ENCODE assay signal across 31 cellular contexts in the genomic region with DNA sequence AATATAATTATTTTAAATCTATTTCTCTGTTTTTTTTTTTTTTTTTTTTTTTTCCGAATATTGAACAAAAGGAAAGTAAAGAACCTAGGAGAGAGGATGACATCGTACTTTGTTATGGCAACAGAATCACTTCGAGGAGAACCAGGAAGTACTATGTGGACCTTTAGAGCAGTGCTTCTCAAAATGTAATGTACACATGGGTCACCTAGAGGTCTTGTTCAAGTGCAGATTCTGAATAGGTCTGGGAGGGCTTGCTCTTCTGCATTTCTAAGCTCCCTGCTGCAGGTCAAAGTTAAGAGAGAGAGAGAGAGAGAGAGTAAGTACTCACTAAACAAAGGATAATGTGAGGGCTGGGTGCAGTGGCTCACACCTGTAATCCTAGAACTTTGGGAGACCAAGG.
"Had no signal": no experiment of that assay in that cellular context is flagged by ENCODE, and none has a peak within 500 bp of the region (broad histone marks: within the 10 kb centered on the region; RNA-seq: fewer than 3 reads in every experiment).

No MANE protein-coding gene starts in this region.

- DNase-seq: activated CD4-positive, alpha-beta T cell treated with anti-CD3 and anti-CD28 coated beads for 1 hour; activated CD8-positive, alpha-beta memory T cell treated with anti-CD3 and anti-CD28 coated beads, Interleukin-2, amount 10 ng/mL, durations not matched to agents 7 days and 5 days; activated CD8-positive, alpha-beta T cell treated with anti-CD3 and anti-CD28 coated beads, Interleukin-2, amount 10 ng/mL, durations not matched to agents 7 days and 5 days; activated naive CD4-positive, alpha-beta T cell treated with Interleukin-2 at 50 U/mL for 16 hours; activated T-cell treated with anti-CD3 and anti-CD28 coated beads, Interleukin-2, amount 50 U/mL, for 72 hours; anterior cingulate cortex; endodermal cell; foreskin keratinocyte; heart right ventricle; kidney glomerular epithelial cell; left ventricle myocardium inferior; midbrain; naive thymus-derived CD4-positive, alpha-beta T cell; ovary; right lobe of liver; stimulated activated CD4-positive, alpha-beta T cell treated with anti-CD3 and anti-CD28 coated beads, Interleukin-1b, Interleukin-23, amount 100 ng/mL, for 48 hours; stimulated activated CD4-positive, alpha-beta T cell treated with anti-CD3 and anti-CD28 coated beads, Interleukin-4, amount 100 ng/mL, for 4 hours; stimulated activated CD8-positive, alpha-beta memory T cell treated with anti-CD3 and anti-CD28 coated beads, Interleukin-4, amount 100 ng/mL, for 48 hours; stimulated activated naive CD8-positive, alpha-beta T cell treated with anti-CD3 and anti-CD28 coated beads, Interleukin-15, amount 100 ng/mL, for 72 hours; substantia nigra; T-helper 17 cell; T1000; thyroid gland; upper lobe of left lung; WERI-Rb-1 had no signal

- H3K36me3 ChIP-seq: esophagus muscularis mucosa, heart right ventricle, left ventricle myocardium inferior, ovary, right lobe of liver, thyroid gland, upper lobe of left lung, WERI-Rb-1 had no signal

- H3K27ac Mint-ChIP-seq: activated CD8-positive, alpha-beta memory T cell treated with anti-CD3 and anti-CD28 coated beads, Interleukin-2, amount 10 ng/mL, durations not matched to agents 7 days and 5 days; activated CD8-positive, alpha-beta T cell treated with anti-CD3 and anti-CD28 coated beads, Interleukin-2, amount 10 ng/mL, durations not matched to agents 7 days and 5 days; activated naive CD8-positive, alpha-beta T cell; activated T-cell treated with anti-CD3 and anti-CD28 coated beads, Interleukin-2, amount 50 U/mL, for 72 hours; dendritic cell treated with granulocyte-macrophage colony-stimulating factor and Interleukin-4, amounts not matched to agents 40 ng/mL and 50 ng/mL, for 4 days; endodermal cell; naive thymus-derived CD4-positive, alpha-beta T cell; progenitor cell of endocrine pancreas; stimulated activated memory B cell treated with anti-CD40 and anti-IgM and Interleukin-4, amounts not matched to agents 10 μg/mL and 1 μg/mL and 100 μg/mL, for 72 hours; T-helper 17 cell had no signal

- H3K4me1 ChIP-seq: esophagus muscularis mucosa, foreskin keratinocyte, heart right ventricle, left ventricle myocardium inferior, right lobe of liver, thyroid gland, upper lobe of left lung had no signal

- H3K27me3 Mint-ChIP-seq: activated CD8-positive, alpha-beta memory T cell treated with anti-CD3 and anti-CD28 coated beads, Interleukin-2, amount 10 ng/mL, durations not matched to agents 7 days and 5 days; activated naive CD8-positive, alpha-beta T cell; central memory CD8-positive, alpha-beta T cell; dendritic cell treated with granulocyte-macrophage colony-stimulating factor and Interleukin-4, amounts not matched to agents 40 ng/mL and 50 ng/mL, for 4 days; stimulated activated memory B cell treated with anti-CD40 and anti-IgM and Interleukin-4, amounts not matched to agents 10 μg/mL and 1 μg/mL and 100 μg/mL, for 72 hours; stimulated activated naive CD8-positive, alpha-beta T cell treated with anti-CD3 and anti-CD28 coated beads, Interleukin-15, amount 100 ng/mL, for 72 hours; T-helper 17 cell had no signal

- H3K9me3 ChIP-seq: esophagus muscularis mucosa, heart right ventricle, left ventricle myocardium inferior, ovary, right lobe of liver, thyroid gland, upper lobe of left lung had no signal

- H3K27me3 ChIP-seq: esophagus muscularis mucosa, heart right ventricle, ovary, right lobe of liver, thyroid gland, upper lobe of left lung had no signal

- H3K27ac ChIP-seq: esophagus muscularis mucosa, foreskin keratinocyte, heart right ventricle, left ventricle myocardium inferior, ovary, right lobe of liver, thyroid gland, upper lobe of left lung, WERI-Rb-1 had no signal

- H3K36me3 Mint-ChIP-seq: activated CD8-positive, alpha-beta memory T cell treated with anti-CD3 and anti-CD28 coated beads, Interleukin-2, amount 10 ng/mL, durations not matched to agents 7 days and 5 days; activated naive CD8-positive, alpha-beta T cell; naive thymus-derived CD4-positive, alpha-beta T cell; stimulated activated memory B cell treated with anti-CD40 and anti-IgM and Interleukin-4, amounts not matched to agents 10 μg/mL and 1 μg/mL and 100 μg/mL, for 72 hours had no signal

- H3K4me3 ChIP-seq: esophagus muscularis mucosa, heart right ventricle, left ventricle myocardium inferior, ovary, right lobe of liver, thyroid gland, upper lobe of left lung had no signal

- H3K4me1 Mint-ChIP-seq: activated CD8-positive, alpha-beta memory T cell treated with anti-CD3 and anti-CD28 coated beads, Interleukin-2, amount 10 ng/mL, durations not matched to agents 7 days and 5 days; central memory CD8-positive, alpha-beta T cell; stimulated activated memory B cell treated with anti-CD40 and anti-IgM and Interleukin-4, amounts not matched to agents 10 μg/mL and 1 μg/mL and 100 μg/mL, for 72 hours; stimulated activated naive CD8-positive, alpha-beta T cell treated with anti-CD3 and anti-CD28 coated beads, Interleukin-15, amount 100 ng/mL, for 72 hours; T-helper 17 cell had no signal

- H3K4me3 Mint-ChIP-seq: activated CD8-positive, alpha-beta memory T cell treated with anti-CD3 and anti-CD28 coated beads, Interleukin-2, amount 10 ng/mL, durations not matched to agents 7 days and 5 days; activated CD8-positive, alpha-beta T cell treated with anti-CD3 and anti-CD28 coated beads, Interleukin-2, amount 10 ng/mL, durations not matched to agents 7 days and 5 days; activated naive CD8-positive, alpha-beta T cell; activated T-cell treated with anti-CD3 and anti-CD28 coated beads, Interleukin-2, amount 50 U/mL, for 72 hours; central memory CD8-positive, alpha-beta T cell; dendritic cell treated with granulocyte-macrophage colony-stimulating factor and Interleukin-4, amounts not matched to agents 40 ng/mL and 50 ng/mL, for 4 days; endodermal cell; naive thymus-derived CD4-positive, alpha-beta T cell; stimulated activated memory B cell treated with anti-CD40 and anti-IgM and Interleukin-4, amounts not matched to agents 10 μg/mL and 1 μg/mL and 100 μg/mL, for 72 hours; stimulated activated naive CD8-positive, alpha-beta T cell treated with anti-CD3 and anti-CD28 coated beads, Interleukin-15, amount 100 ng/mL, for 72 hours; T-helper 17 cell had no signal
